In genomic region chr5:14156611-14157493, GRCh38 we compare ENCODE assay signal across 8 cellular contexts. TPM values are rescaled to one million over a fixed set of nuclear protein-coding genes. Genes with fewer than 3 reads are reported as not detected.
A peak's percentile ranks its signal among the peaks of the same experiment; 100 is the strongest.
DNase-seq lines count a peak whose midpoint lies in the region; ATAC-seq and TF ChIP-seq lines count a peak whose summit lies in the region.

No MANE protein-coding gene starts in this region.

- peaks cover 9% of the 10 kb centered on the region; the same call in 1 of the 2 replicates for H3K36me3 ChIP-seq in SJSA1
- no peaks in the 10 kb centered on the region for H3K36me3 ChIP-seq in upper lobe of right lung

- H3K4me1 ChIP-seq in SJSA1 (replicated peaks) (peaks cover 73% of the 10 kb centered on the region), upper lobe of right lung (peaks cover 62% of the 10 kb centered on the region)

- H3K27me3 ChIP-seq in SJSA1 (replicated peaks) (no peaks in the 10 kb centered on the region), upper lobe of right lung (no peaks in the 10 kb centered on the region)

- no peak for TF ChIP-seq CTCF in upper lobe of right lung (IDR thresholded peaks at IDR 0.05)

- H3K27ac ChIP-seq in SJSA1 (peak overlapping the region; percentile 99), upper lobe of right lung (no peak overlapping the region)

- intact Hi-C loops in left cardiac atrium (cut with DNase I), result no loop called here
- intact Hi-C loops in upper lobe of right lung (cut with DNase I), result no loop called here

- H3K9me3 ChIP-seq in SJSA1 (replicated peaks), result no peaks in the 10 kb centered on the region
- H3K9me3 ChIP-seq in upper lobe of right lung, result no peaks in the 10 kb centered on the region

- peak; percentile 22 for DNase-seq in DMS79 (lab: John Stamatoyannopoulos, UW)
- DNase-seq in SJSA1 (ENCODE audit: low read depth in 1 of 2, low spot score in 2 of 2), result peak; percentile 84 to 96
- no peak for DNase-seq in left cardiac atrium
- DNase-seq in upper lobe of right lung, result no peak
- DNase-seq in T-helper 9 cell, result no peak
- DNase-seq in central memory CD4-positive, alpha-beta T cell, result no peak

- ATAC-seq in GM21423 (IDR thresholded peaks at IDR 0.05; ENCODE audit: unreplicated experiment) (peak; percentile 63), HG03575 (IDR thresholded peaks at IDR 0.05; ENCODE audit: extremely low read depth, insufficient number of reproducible peaks, low FRiP score, unreplicated experiment) (peak; percentile 39), left cardiac atrium (peak; percentile 70 to 90), upper lobe of right lung (peak; percentile 41)

- H3K4me3 ChIP-seq in SJSA1 (peak overlapping the region; percentile 30), upper lobe of right lung (peak overlapping the region; percentile 1)

RNA-seq across cellular contexts. Expression of gene TRIO, which starts 13.7 kb away (rescaled TPM):
- total RNA-seq in SJSA1 (2014; rRNA removed; shearing (Covaris generic)), result 62.2 and 99.6 TPM in 2 replicates
- total RNA-seq in left cardiac atrium (10 to 100 TPM; 50.4 to 60.8 TPM), upper lobe of right lung (148 TPM)

Comparison
In these comparisons a context has a peak if more than half of its experiments do, and no peak if none do; other contexts are left out.
1. DNase-seq: peak in DMS79 (single experiment) and SJSA1 (2 of 2); none in left cardiac atrium (single experiment), upper lobe of right lung (single experiment), T-helper 9 cell (single experiment) and central memory CD4-positive, alpha-beta T cell (single experiment).
2. Peak in every context shown above with its lines, with median percentiles within 50 percentile points of each other: ATAC-seq.